1 cellular context compared by ENCODE assay signal in the genomic region with DNA sequence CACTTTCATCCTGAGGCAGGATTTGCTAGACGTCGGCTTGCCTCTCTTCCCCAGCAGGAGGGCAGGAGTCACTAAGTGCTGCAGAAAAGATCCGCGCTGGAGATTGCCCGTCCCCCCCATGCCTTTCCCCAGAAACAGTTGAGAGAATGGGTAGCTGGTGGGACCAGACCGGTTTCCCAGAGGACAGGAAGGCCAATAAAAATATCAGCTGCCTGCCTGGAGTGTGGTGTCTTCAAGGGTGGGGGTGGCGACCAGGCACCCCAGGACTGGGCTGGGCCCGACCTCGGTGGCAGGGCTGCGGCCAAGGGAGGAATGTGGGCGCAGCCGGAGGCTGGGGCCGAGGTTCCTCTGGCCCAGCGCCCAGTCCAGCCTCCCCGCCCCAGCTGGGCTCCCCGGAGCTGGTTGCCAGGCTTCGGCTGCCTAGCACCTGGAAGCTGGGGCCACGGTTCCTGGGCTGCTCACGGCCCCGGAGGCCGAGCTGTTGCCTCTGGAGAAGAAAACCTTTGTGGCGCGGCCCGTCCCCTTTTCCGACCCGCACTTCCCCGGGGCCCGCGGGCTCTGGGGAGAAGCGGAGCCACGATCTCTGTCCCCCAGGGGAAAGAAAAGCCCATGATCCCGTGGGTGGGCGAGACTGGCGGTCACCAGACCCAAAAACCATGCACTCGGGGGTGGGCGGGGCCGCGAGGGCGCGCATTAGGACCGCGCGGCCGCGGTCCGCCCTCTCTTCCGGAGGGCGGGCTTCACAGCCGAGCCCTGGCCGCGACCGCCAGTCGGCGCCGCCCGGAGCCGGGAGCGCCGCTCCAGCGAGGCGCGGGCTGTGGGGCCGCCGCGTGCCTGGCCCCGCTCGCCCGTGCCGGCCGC.
TF ChIP-seq lines count a peak whose summit lies in the region.

A gene with protein sequence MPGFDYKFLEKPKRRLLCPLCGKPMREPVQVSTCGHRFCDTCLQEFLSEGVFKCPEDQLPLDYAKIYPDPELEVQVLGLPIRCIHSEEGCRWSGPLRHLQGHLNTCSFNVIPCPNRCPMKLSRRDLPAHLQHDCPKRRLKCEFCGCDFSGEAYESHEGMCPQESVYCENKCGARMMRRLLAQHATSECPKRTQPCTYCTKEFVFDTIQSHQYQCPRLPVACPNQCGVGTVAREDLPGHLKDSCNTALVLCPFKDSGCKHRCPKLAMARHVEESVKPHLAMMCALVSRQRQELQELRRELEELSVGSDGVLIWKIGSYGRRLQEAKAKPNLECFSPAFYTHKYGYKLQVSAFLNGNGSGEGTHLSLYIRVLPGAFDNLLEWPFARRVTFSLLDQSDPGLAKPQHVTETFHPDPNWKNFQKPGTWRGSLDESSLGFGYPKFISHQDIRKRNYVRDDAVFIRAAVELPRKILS (plus strand): TSS at position 769 of the 861 bp plus-strand sequence. CDS start 102 bp downstream, outside the sequence.

TF ChIP-seq in K562, 482 proteins besides CTCF, POLR2A, EP300 and RAD21 (continued from another document):
- TF ChIP-seq RBM22 (IDR thresholded peaks at IDR 0.05; ENCODE audit: low read depth, low read length, poor library complexity, severe bottlenecking) (no peak), POLR2G (IDR thresholded peaks at IDR 0.05; ENCODE audit: low read depth, low read length) (peak; percentile 98), ZNF165 (CRISPR knock-in tag; IDR thresholded peaks at IDR 0.05; ENCODE audit: borderline replicate concordance) (no peak), HDAC8 (tag; IDR thresholded peaks at IDR 0.05) (0 out of 2 replicates have a peak, but pooled peaks have one; percentile 12), PPARD (CRISPR knock-in tag; IDR thresholded peaks at IDR 0.05) (no peak)
- TF ChIP-seq, protein P1, sequence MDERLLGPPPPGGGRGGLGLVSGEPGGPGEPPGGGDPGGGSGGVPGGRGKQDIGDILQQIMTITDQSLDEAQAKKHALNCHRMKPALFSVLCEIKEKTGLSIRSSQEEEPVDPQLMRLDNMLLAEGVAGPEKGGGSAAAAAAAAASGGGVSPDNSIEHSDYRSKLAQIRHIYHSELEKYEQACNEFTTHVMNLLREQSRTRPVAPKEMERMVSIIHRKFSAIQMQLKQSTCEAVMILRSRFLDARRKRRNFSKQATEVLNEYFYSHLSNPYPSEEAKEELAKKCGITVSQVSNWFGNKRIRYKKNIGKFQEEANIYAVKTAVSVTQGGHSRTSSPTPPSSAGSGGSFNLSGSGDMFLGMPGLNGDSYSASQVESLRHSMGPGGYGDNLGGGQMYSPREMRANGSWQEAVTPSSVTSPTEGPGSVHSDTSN (CRISPR knock-in tag; IDR thresholded peaks at IDR 0.05; ENCODE audit: low read depth) = no peak
- TF ChIP-seq, protein P1 (tag; conservative IDR thresholded peaks at IDR 0.05; ENCODE audit: low read depth) = no peak
- TF ChIP-seq, protein P2, sequence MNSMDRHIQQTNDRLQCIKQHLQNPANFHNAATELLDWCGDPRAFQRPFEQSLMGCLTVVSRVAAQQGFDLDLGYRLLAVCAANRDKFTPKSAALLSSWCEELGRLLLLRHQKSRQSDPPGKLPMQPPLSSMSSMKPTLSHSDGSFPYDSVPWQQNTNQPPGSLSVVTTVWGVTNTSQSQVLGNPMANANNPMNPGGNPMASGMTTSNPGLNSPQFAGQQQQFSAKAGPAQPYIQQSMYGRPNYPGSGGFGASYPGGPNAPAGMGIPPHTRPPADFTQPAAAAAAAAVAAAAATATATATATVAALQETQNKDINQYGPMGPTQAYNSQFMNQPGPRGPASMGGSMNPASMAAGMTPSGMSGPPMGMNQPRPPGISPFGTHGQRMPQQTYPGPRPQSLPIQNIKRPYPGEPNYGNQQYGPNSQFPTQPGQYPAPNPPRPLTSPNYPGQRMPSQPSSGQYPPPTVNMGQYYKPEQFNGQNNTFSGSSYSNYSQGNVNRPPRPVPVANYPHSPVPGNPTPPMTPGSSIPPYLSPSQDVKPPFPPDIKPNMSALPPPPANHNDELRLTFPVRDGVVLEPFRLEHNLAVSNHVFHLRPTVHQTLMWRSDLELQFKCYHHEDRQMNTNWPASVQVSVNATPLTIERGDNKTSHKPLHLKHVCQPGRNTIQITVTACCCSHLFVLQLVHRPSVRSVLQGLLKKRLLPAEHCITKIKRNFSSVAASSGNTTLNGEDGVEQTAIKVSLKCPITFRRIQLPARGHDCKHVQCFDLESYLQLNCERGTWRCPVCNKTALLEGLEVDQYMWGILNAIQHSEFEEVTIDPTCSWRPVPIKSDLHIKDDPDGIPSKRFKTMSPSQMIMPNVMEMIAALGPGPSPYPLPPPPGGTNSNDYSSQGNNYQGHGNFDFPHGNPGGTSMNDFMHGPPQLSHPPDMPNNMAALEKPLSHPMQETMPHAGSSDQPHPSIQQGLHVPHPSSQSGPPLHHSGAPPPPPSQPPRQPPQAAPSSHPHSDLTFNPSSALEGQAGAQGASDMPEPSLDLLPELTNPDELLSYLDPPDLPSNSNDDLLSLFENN (IDR thresholded peaks at IDR 0.05; ENCODE audit: low read depth in 2 of 2, low read length in 2 of 2) = peak in 1 of 2 experiments; percentile 60; a peak in 2 of 4 replicates
- TF ChIP-seq, protein P3, sequence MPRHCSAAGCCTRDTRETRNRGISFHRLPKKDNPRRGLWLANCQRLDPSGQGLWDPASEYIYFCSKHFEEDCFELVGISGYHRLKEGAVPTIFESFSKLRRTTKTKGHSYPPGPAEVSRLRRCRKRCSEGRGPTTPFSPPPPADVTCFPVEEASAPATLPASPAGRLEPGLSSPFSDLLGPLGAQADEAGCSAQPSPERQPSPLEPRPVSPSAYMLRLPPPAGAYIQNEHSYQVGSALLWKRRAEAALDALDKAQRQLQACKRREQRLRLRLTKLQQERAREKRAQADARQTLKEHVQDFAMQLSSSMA (CRISPR knock-in tag; IDR thresholded peaks at IDR 0.05) = peak; percentile 88; the same call in 1 of the 2 replicates
